Comparison of ENCODE assay signal across 1 cellular context in genomic region chr1:32200226-32201010, GRCh38.
TF ChIP-seq lines count a peak whose summit lies in the region.

Gene CCDC28B, plus strand, starts transcription at chr1:32200595. Its CDS starts 1,341 bp downstream, at chr1:32201936.

TF ChIP-seq in H1, 55 proteins besides CTCF, POLR2A, EP300 and RAD21 (continued from another document):
- TF ChIP-seq KDM1A (IDR thresholded peaks at IDR 0.05; ENCODE audit: borderline replicate concordance, low read length) (peak; percentile 48; the same call in 1 of the 2 replicates), SIN3A (conservative IDR thresholded peaks at IDR 0.05 in 1 of 2, IDR thresholded peaks at IDR 0.05 in 1 of 2; ENCODE audit: low read depth in 1 of 2, low read length in 2 of 2) (peak in 1 of 2 experiments; percentile 38; a peak in 2 of 4 replicates), E2F6 (IDR thresholded peaks at IDR 0.05) (peak; percentile 93), ATF3 (IDR thresholded peaks at IDR 0.05; ENCODE audit: insufficient read depth, low read depth, low read length) (no peak), RXRA (IDR thresholded peaks at IDR 0.05; ENCODE audit: insufficient read depth, low read depth, low read length) (no peak), POLR2AphosphoS5 (IDR thresholded peaks at IDR 0.05; ENCODE audit: low read depth, low read length) (no peak), CREB1 (IDR thresholded peaks at IDR 0.05) (peak; percentile 86), BRCA1 (IDR thresholded peaks at IDR 0.05; ENCODE audit: low read depth, low read length) (no peak), HDAC2 (IDR thresholded peaks at IDR 0.05; ENCODE audit: borderline replicate concordance in 1 of 2, low read depth in 2 of 2, low read length in 2 of 2) (peak in 1 of 2 experiments; percentile 80; a peak in 1 of 4 replicates), GTF2F1 (IDR thresholded peaks at IDR 0.05; ENCODE audit: borderline replicate concordance, low read depth, low read length) (no peak), SP1 (IDR thresholded peaks at IDR 0.05; ENCODE audit: low read depth, low read length) (peak; percentile 35; the same call in 1 of the 2 replicates), EZH2 (IDR thresholded peaks at IDR 0.05; ENCODE audit: low read depth, low read length, severe bottlenecking) (no peak), BACH1 (IDR thresholded peaks at IDR 0.05; ENCODE audit: low read length) (no peak; the same call in 1 of the 2 replicates), BCL11A (IDR thresholded peaks at IDR 0.05; ENCODE audit: low read depth in 2 of 2, low read length in 2 of 2) (no peak), SP2 (IDR thresholded peaks at IDR 0.05; ENCODE audit: low read length) (no peak), POU5F1 (IDR thresholded peaks at IDR 0.05; ENCODE audit: low read depth, low read length) (no peak), USF2 (IDR thresholded peaks at IDR 0.05; ENCODE audit: low read length) (no peak), MAX (IDR thresholded peaks at IDR 0.05) (peak; percentile 95), CHD1 (IDR thresholded peaks at IDR 0.05; ENCODE audit: low read depth, low read length) (no peak), YY1 (IDR thresholded peaks at IDR 0.05; ENCODE audit: low read depth, low read length) (peak; percentile 81), RFX5 (IDR thresholded peaks at IDR 0.05; ENCODE audit: borderline replicate concordance, low read depth, low read length) (no peak), ASH2L (IDR thresholded peaks at IDR 0.05; ENCODE audit: low read length) (peak; percentile 79), CBX8 (IDR thresholded peaks at IDR 0.05; ENCODE audit: borderline replicate concordance, low read depth, low read length) (no peak), JUND (IDR thresholded peaks at IDR 0.05; ENCODE audit: low read length) (no peak), FOSL1 (IDR thresholded peaks at IDR 0.05; ENCODE audit: insufficient read depth, low read depth, low read length) (no peak), TCF12 (IDR thresholded peaks at IDR 0.05; ENCODE audit: low read depth, low read length) (no peak), ZNF274 (IDR thresholded peaks at IDR 0.05; ENCODE audit: borderline replicate concordance, extremely low read depth, low read length) (no peak), SIRT6 (IDR thresholded peaks at IDR 0.05; ENCODE audit: low read length) (no peak), TEAD4 (IDR thresholded peaks at IDR 0.05; ENCODE audit: low read depth, low read length) (no peak), GABPA (IDR thresholded peaks at IDR 0.05; ENCODE audit: borderline replicate concordance, insufficient read depth, low read length) (no peak), CHD7 (IDR thresholded peaks at IDR 0.05; ENCODE audit: insufficient replicate concordance, low read length) (no peak), CBX5 (IDR thresholded peaks at IDR 0.05; ENCODE audit: low read depth, low read length) (no peak), SAP30 (IDR thresholded peaks at IDR 0.05; ENCODE audit: insufficient read depth, insufficient replicate concordance, low read length) (peak; percentile 24), NRF1 (IDR thresholded peaks at IDR 0.05; ENCODE audit: low read depth, low read length) (no peak), ATF2 (IDR thresholded peaks at IDR 0.05; ENCODE audit: low read length) (no peak; the same call in 1 of the 2 replicates), KDM4A (IDR thresholded peaks at IDR 0.05; ENCODE audit: low read depth, low read length, severe bottlenecking) (peak; percentile 79)
